Comparison of ENCODE assay signal across 11 cellular contexts in the genomic region with DNA sequence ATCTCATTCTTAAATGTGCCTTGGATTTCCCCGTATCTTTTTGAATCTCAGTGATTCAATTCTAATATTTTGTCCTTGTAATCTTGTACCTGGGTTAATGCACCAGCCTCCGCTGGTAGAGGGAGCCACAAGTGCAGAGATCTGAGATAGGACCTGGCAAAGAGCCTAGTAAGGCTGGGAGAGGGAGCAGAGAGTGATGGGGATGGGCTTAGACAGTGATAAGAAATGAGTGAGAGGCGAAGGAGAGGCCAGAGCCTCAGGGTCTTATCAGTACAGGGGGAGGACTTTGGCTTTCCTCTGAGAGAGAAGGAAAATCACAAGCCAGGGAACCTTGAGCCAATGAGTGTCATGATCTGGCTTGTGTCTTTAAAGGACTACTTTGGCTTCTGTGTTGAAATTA. TPM values are rescaled to one million over a fixed set of nuclear protein-coding genes. Genes with fewer than 3 reads are reported as not detected.
DNase-seq lines count a peak whose midpoint lies in the region; ATAC-seq and TF ChIP-seq lines count a peak whose summit lies in the region.
"Had no signal": no experiment of that assay in that cellular context is flagged by ENCODE, and none has a peak within 500 bp of the region (broad histone marks: within the 10 kb centered on the region; RNA-seq: fewer than 3 reads in every experiment).

No MANE protein-coding gene starts in this region.

- H3F3A ChIP-seq in GM23338 (replicated peaks; ENCODE audit: low read depth) = no peaks in the 10 kb centered on the region

- peak; percentile 86 for ATAC-seq in GM23338
- ATAC-seq in GM18520 (IDR thresholded peaks at IDR 0.05; ENCODE audit: unreplicated experiment) = no peak
- no peak for ATAC-seq in HG02970 (IDR thresholded peaks at IDR 0.05; ENCODE audit: low FRiP score, unreplicated experiment)
- ATAC-seq in GM21526 (IDR thresholded peaks at IDR 0.05; ENCODE audit: low FRiP score, unreplicated experiment) = no peak
- ATAC-seq: stimulated activated naive B cell treated with anti-CD40 and anti-IgM and Interleukin-4, amounts not matched to agents 10 μg/mL and 1 μg/mL and 100 μg/mL, for 72 hours had no signal

- no peak overlapping the region for H3K4ac ChIP-seq in mesendoderm (ENCODE audit: low read depth, low read length)

- H3K9ac ChIP-seq in OCI-LY3 (ENCODE audit: low read length) = no peak overlapping the region
- no peak overlapping the region for H3K9ac ChIP-seq in mesendoderm (ENCODE audit: low read length)

- TF ChIP-seq CTCF in GM23338 (conservative IDR thresholded peaks at IDR 0.05; ENCODE audit: low read depth in 2 of 2) (peak; percentile 45 to 61), OCI-LY3 (IDR thresholded peaks at IDR 0.05; ENCODE audit: low read depth, low read length) (peak; percentile 36), epithelial cell of esophagus (IDR thresholded peaks at IDR 0.05; ENCODE audit: insufficient read depth, low read depth, low read length, missing control alignments) (peak; percentile 39)

- no peaks in the 10 kb centered on the region for H3K9me2 ChIP-seq in GM23338 (ENCODE audit: insufficient read depth)

- H3K27me3 ChIP-seq in GM23338 (ENCODE audit: insufficient read depth) = no peaks in the 10 kb centered on the region
- H3K27me3 ChIP-seq in OCI-LY3 (ENCODE audit: low read depth, low read length) = no peaks in the 10 kb centered on the region
- no peaks in the 10 kb centered on the region for H3K27me3 ChIP-seq in mesendoderm (ENCODE audit: insufficient read depth, low read length, poor library complexity)

- no peak overlapping the region for H3K27ac Mint-ChIP-seq in GM23338
- H3K27ac Mint-ChIP-seq: stimulated activated naive B cell treated with anti-CD40 and anti-IgM and Interleukin-4, amounts not matched to agents 10 μg/mL and 1 μg/mL and 100 μg/mL, for 72 hours had no signal

- no peak overlapping the region for H4K5ac ChIP-seq in mesendoderm (ENCODE audit: low read length)

- H3K56ac ChIP-seq in mesendoderm (ENCODE audit: low read length) = no peak overlapping the region

- H4K20me1 ChIP-seq in GM23338 (replicated peaks; ENCODE audit: insufficient read depth) (no peaks in the 10 kb centered on the region), OCI-LY3 (ENCODE audit: insufficient read depth, low read length) (no peaks in the 10 kb centered on the region)

- H3K4me3 ChIP-seq in GM23338 = no peak overlapping the region
- H3K4me3 ChIP-seq in OCI-LY3 (ENCODE audit: low read length) = no peak overlapping the region
- no peak overlapping the region for H3K4me3 ChIP-seq in epithelial cell of esophagus (ENCODE audit: low read length)
- H3K4me3 ChIP-seq in mesendoderm (ENCODE audit: low read length) = no peak overlapping the region

- H2BK5ac ChIP-seq in mesendoderm (ENCODE audit: low read length) = no peak overlapping the region

- no peak overlapping the region for H3K4me3 Mint-ChIP-seq in GM23338
- H3K4me3 Mint-ChIP-seq: stimulated activated naive B cell treated with anti-CD40 and anti-IgM and Interleukin-4, amounts not matched to agents 10 μg/mL and 1 μg/mL and 100 μg/mL, for 72 hours had no signal

- H3K4me2 ChIP-seq in GM23338 (no peak overlapping the region), OCI-LY3 (ENCODE audit: low read length) (no peak overlapping the region), mesendoderm (ENCODE audit: low read length) (no peak overlapping the region)

- H3K36me3 ChIP-seq in GM23338 (ENCODE audit: insufficient read depth) (no peaks in the 10 kb centered on the region), OCI-LY3 (replicated peaks; ENCODE audit: low read depth, low read length) (no peaks in the 10 kb centered on the region), mesendoderm (ENCODE audit: control insufficient read depth, insufficient read depth, low read length) (no peaks in the 10 kb centered on the region)

- H3K79me1 ChIP-seq in mesendoderm (ENCODE audit: low read length) = no peaks in the 10 kb centered on the region

- no peak overlapping the region for H3K27ac ChIP-seq in GM23338 (ENCODE audit: low read depth)
- H3K27ac ChIP-seq in OCI-LY3 (ENCODE audit: low read length) = no peak overlapping the region
- no peak overlapping the region for H3K27ac ChIP-seq in mesendoderm (ENCODE audit: low read depth, low read length)

- no peak overlapping the region for H2BK15ac ChIP-seq in mesendoderm (replicated peaks; ENCODE audit: low read depth)

- H3K79me2 ChIP-seq in GM23338 (replicated peaks; ENCODE audit: insufficient read depth) (no peaks in the 10 kb centered on the region), OCI-LY3 (ENCODE audit: low read length) (no peaks in the 10 kb centered on the region), mesendoderm (ENCODE audit: control insufficient read depth, insufficient read depth, low read length) (no peaks in the 10 kb centered on the region)

- no peak overlapping the region for H4K8ac ChIP-seq in mesendoderm (ENCODE audit: low read depth, low read length)

- no peaks in the 10 kb centered on the region for H3K4me1 ChIP-seq in GM23338 (ENCODE audit: insufficient read depth)
- H3K4me1 ChIP-seq in OCI-LY3 (ENCODE audit: low read length) = no peaks in the 10 kb centered on the region
- no peaks in the 10 kb centered on the region for H3K4me1 ChIP-seq in mesendoderm (ENCODE audit: control insufficient read depth, low read depth, low read length)

- H3K27me3 Mint-ChIP-seq in GM23338 (ENCODE audit: insufficient read depth, low read depth, poor library complexity) = no peaks in the 10 kb centered on the region
- H3K27me3 Mint-ChIP-seq: stimulated activated naive B cell treated with anti-CD40 and anti-IgM and Interleukin-4, amounts not matched to agents 10 μg/mL and 1 μg/mL and 100 μg/mL, for 72 hours had no signal

- no peak overlapping the region for H3K18ac ChIP-seq in mesendoderm (ENCODE audit: low read length)

- H2AFZ ChIP-seq in GM23338 (0 out of 2 replicates have a peak overlapping the region, but pooled peaks have one; percentile 61), OCI-LY3 (ENCODE audit: low read depth, low read length) (no peak overlapping the region)

- H2BK120ac ChIP-seq in mesendoderm (ENCODE audit: low read depth, low read length) = no peak overlapping the region

- no peaks in the 10 kb centered on the region for H3K9me3 ChIP-seq in OCI-LY3 (ENCODE audit: insufficient read depth, low read length)

- DNase-seq in GM23338 (ENCODE audit: low spot score) (peak; percentile 32), epithelial cell of esophagus (ENCODE audit: low read depth) (peak; percentile 39), mesendoderm (peak; percentile 91), foreskin melanocyte (no peak)
- DNase-seq: activated effector memory CD4-positive, alpha-beta T cell treated with Interleukin-2 at 50 U/mL for 16 hours; stimulated activated naive B cell treated with anti-CD40 and anti-IgM and Interleukin-4, amounts not matched to agents 10 μg/mL and 1 μg/mL and 100 μg/mL, for 72 hours; T-helper 9 cell had no signal

- no peaks in the 10 kb centered on the region for H3K4me1 Mint-ChIP-seq in GM23338
- H3K4me1 Mint-ChIP-seq: stimulated activated naive B cell treated with anti-CD40 and anti-IgM and Interleukin-4, amounts not matched to agents 10 μg/mL and 1 μg/mL and 100 μg/mL, for 72 hours had no signal

- H3K36me3 Mint-ChIP-seq in GM23338 (ENCODE audit: low read depth) = no peaks in the 10 kb centered on the region
- H3K36me3 Mint-ChIP-seq: stimulated activated naive B cell treated with anti-CD40 and anti-IgM and Interleukin-4, amounts not matched to agents 10 μg/mL and 1 μg/mL and 100 μg/mL, for 72 hours had no signal

- H3K9me3 Mint-ChIP-seq in GM23338 = peaks cover 4% of the 10 kb centered on the region; the same call in 1 of the 3 replicates

- no CpG with 5 or more reads among the region's 3 CpGs for WGBS in mesendoderm (ENCODE audit: extremely low coverage, insufficient coverage, low lambda C conversion rate)

- no peak overlapping the region for H3K23ac ChIP-seq in mesendoderm (ENCODE audit: low read length)

- H2AK5ac ChIP-seq in mesendoderm (ENCODE audit: low read length) = no peak overlapping the region

TF ChIP-seq in GM23338, 12 proteins besides CTCF, POLR2A, EP300 and RAD21 (continues in another document):
- no peak for TF ChIP-seq JUNB (IDR thresholded peaks at IDR 0.05; ENCODE audit: unreplicated experiment)
- no peak for TF ChIP-seq EZH2phosphoT487 (IDR thresholded peaks at IDR 0.05; ENCODE audit: unreplicated experiment)
- TF ChIP-seq ZNF114 (CRISPR knock-in tag; IDR thresholded peaks at IDR 0.05) = no peak
- TF ChIP-seq STAT1 (IDR thresholded peaks at IDR 0.05; ENCODE audit: unreplicated experiment) = no peak
- TF ChIP-seq EZH2 (IDR thresholded peaks at IDR 0.05; ENCODE audit: low read depth, unreplicated experiment) = no peak
- TF ChIP-seq, protein P1, sequence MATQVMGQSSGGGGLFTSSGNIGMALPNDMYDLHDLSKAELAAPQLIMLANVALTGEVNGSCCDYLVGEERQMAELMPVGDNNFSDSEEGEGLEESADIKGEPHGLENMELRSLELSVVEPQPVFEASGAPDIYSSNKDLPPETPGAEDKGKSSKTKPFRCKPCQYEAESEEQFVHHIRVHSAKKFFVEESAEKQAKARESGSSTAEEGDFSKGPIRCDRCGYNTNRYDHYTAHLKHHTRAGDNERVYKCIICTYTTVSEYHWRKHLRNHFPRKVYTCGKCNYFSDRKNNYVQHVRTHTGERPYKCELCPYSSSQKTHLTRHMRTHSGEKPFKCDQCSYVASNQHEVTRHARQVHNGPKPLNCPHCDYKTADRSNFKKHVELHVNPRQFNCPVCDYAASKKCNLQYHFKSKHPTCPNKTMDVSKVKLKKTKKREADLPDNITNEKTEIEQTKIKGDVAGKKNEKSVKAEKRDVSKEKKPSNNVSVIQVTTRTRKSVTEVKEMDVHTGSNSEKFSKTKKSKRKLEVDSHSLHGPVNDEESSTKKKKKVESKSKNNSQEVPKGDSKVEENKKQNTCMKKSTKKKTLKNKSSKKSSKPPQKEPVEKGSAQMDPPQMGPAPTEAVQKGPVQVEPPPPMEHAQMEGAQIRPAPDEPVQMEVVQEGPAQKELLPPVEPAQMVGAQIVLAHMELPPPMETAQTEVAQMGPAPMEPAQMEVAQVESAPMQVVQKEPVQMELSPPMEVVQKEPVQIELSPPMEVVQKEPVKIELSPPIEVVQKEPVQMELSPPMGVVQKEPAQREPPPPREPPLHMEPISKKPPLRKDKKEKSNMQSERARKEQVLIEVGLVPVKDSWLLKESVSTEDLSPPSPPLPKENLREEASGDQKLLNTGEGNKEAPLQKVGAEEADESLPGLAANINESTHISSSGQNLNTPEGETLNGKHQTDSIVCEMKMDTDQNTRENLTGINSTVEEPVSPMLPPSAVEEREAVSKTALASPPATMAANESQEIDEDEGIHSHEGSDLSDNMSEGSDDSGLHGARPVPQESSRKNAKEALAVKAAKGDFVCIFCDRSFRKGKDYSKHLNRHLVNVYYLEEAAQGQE (IDR thresholded peaks at IDR 0.05; ENCODE audit: unreplicated experiment) = no peak

RNA-seq across cellular contexts. Expression of a gene that starts 30.5 kb away (rescaled TPM):
- total RNA-seq in GM23338 (2014; rRNA removed; shearing (Covaris generic)) = not detected in 2 replicates
- polyA plus RNA-seq in GM23338 (2016; fragmentation: Nextera tagmentation; extraction: Ambion mirVana) = not detected in 2 replicates
- 0.20 TPM for polyA plus RNA-seq in mesendoderm (2013, experiment 1 of 2)
- 0.06 TPM for polyA plus RNA-seq in mesendoderm (2013, experiment 2 of 2)
